27 cellular contexts compared by ENCODE assay signal in genomic region chr3:93867425-93867824, GRCh38.
DNase-seq lines count a peak whose midpoint lies in the region; ATAC-seq and TF ChIP-seq lines count a peak whose summit lies in the region.
"Had no signal": no experiment of that assay in that cellular context is flagged by ENCODE, and none has a peak within 500 bp of the region (broad histone marks: within the 10 kb centered on the region; RNA-seq: fewer than 3 reads in every experiment).

No MANE protein-coding gene starts in this region.

- peak overlapping the region; percentile 34 for H4K91ac ChIP-seq in mesenchymal stem cell (ENCODE audit: low read length)

- no peaks in the 10 kb centered on the region for H3F3A ChIP-seq in GM23338 (replicated peaks; ENCODE audit: low read depth)

- peak; percentile 37 to 41 for TF ChIP-seq CTCF in GM23338 (conservative IDR thresholded peaks at IDR 0.05; ENCODE audit: low read depth in 2 of 2)

- no peak overlapping the region for H4K8ac ChIP-seq in mesenchymal stem cell (ENCODE audit: low read length)

- H3K27me3 Mint-ChIP-seq in GM23338 (ENCODE audit: insufficient read depth, low read depth, poor library complexity), result peaks cover 2% of the 10 kb centered on the region
- H3K27me3 Mint-ChIP-seq in activated CD4-positive, alpha-beta T cell treated with anti-CD3 and anti-CD28 coated beads for 36 hours, result no peaks in the 10 kb centered on the region
- H3K27me3 Mint-ChIP-seq: activated naive CD8-positive, alpha-beta T cell treated with anti-CD3 and anti-CD28 coated beads, Interleukin-2, amount 10 ng/mL, durations not matched to agents 7 days and 5 days; progenitor cell of endocrine pancreas had no signal

- no peak overlapping the region for H3K9ac ChIP-seq in mesenchymal stem cell (ENCODE audit: low read length)
- H3K9ac ChIP-seq: BLaER1, neural progenitor cell had no signal

- H3K9me3 ChIP-seq in mesenchymal stem cell (ENCODE audit: control insufficient read depth, low read length), result no peaks in the 10 kb centered on the region
- H3K9me3 ChIP-seq: BLaER1, left lung, right lobe of liver, stomach had no signal

- ATAC-seq in GM23338, result no peak
- ATAC-seq in GM21423 (IDR thresholded peaks at IDR 0.05; ENCODE audit: unreplicated experiment), result no peak
- ATAC-seq in activated CD4-positive, alpha-beta T cell treated with anti-CD3 and anti-CD28 coated beads for 36 hours, result no peak
- no peak for ATAC-seq in HG03378 (IDR thresholded peaks at IDR 0.05; ENCODE audit: unreplicated experiment)
- ATAC-seq: activated CD4-positive, CD25-positive, alpha-beta regulatory T cell treated with anti-CD3 and anti-CD28 coated beads, Interleukin-2, amount 50 U/mL, for 24 hours; left lung; right lobe of liver had no signal

- H3K79me2 ChIP-seq in GM23338 (replicated peaks; ENCODE audit: insufficient read depth), result no peaks in the 10 kb centered on the region

- no peak overlapping the region for H2AFZ ChIP-seq in GM23338
- no peak overlapping the region for H2AFZ ChIP-seq in mesenchymal stem cell (ENCODE audit: low read depth, low read length)
- H2AFZ ChIP-seq: neural progenitor cell had no signal

- DNase-seq in GM23338 (ENCODE audit: low spot score) (peak; percentile 8), LHCN-M2 (ENCODE audit: low read depth) (peak; percentile 16), UCSD-AML1 (lab: John Stamatoyannopoulos, UW; ENCODE audit: unreplicated experiment) (peak; percentile 7), mesenchymal stem cell (no peak)
- no peak for DNase-seq in activated CD4-positive, alpha-beta T cell treated with anti-CD3 and anti-CD28 coated beads for 36 hours
- DNase-seq: activated CD4-positive, alpha-beta T cell treated with anti-CD3 and anti-CD28 coated beads, Interleukin-2, amount 50 U/mL, for 48 hours; activated gamma-delta T cell treated with Interleukin-2 at 50 U/mL for 16 hours; activated naive CD8-positive, alpha-beta T cell treated with anti-CD3 and anti-CD28 coated beads, Interleukin-2, amount 10 ng/mL, durations not matched to agents 7 days and 5 days; activated T-cell treated with anti-CD3 and anti-CD28 coated beads, Interleukin-2, amount 50 U/mL, for 48 hours; aorta; DMS153; effector CD8-positive, alpha-beta T cell; Kasumi-1; left lung; NCI-H1048; NCI-H1694 treated with DMSO at 0.1 percent for 48 hours; right lobe of liver; stimulated activated CD4-positive, alpha-beta T cell treated with anti-CD3 and anti-CD28 coated beads, Interleukin-2, amount 100 ng/mL, for 48 hours; stomach had no signal

- no peak overlapping the region for H3K4me3 Mint-ChIP-seq in GM23338
- H3K4me3 Mint-ChIP-seq in activated CD4-positive, alpha-beta T cell treated with anti-CD3 and anti-CD28 coated beads for 36 hours, result no peak overlapping the region
- H3K4me3 Mint-ChIP-seq: activated naive CD8-positive, alpha-beta T cell treated with anti-CD3 and anti-CD28 coated beads, Interleukin-2, amount 10 ng/mL, durations not matched to agents 7 days and 5 days; neural progenitor cell; T-helper 1 cell treated with Interleukin-12 subunit alpha and Interleukin-12 subunit beta and Interleukin-4 antibody, amounts not matched to agents 30 μg/mL and 1 μg/mL, for 36 hours had no signal

- POLR2A ChIA-PET in activated CD4-positive, alpha-beta T cell treated with anti-CD3 and anti-CD28 coated beads for 36 hours (lab: Charles Lee), result no interaction called here

- H3K27ac ChIP-seq in GM23338 (ENCODE audit: low read depth) (no peak overlapping the region), mesenchymal stem cell (ENCODE audit: low read length, poor library complexity, severe bottlenecking) (no peak overlapping the region)
- H3K27ac ChIP-seq: BLaER1, left lung, neural progenitor cell, right lobe of liver, SK-N-MC, stomach had no signal

- no peak overlapping the region for H3K4me3 ChIP-seq in GM23338
- no peak overlapping the region for H3K4me3 ChIP-seq in mesenchymal stem cell (ENCODE audit: insufficient read depth in 1 of 2, low read depth in 1 of 2, low read length in 2 of 2)
- H3K4me3 ChIP-seq: BLaER1, left lung, neural progenitor cell, right lobe of liver, SK-N-MC, stomach had no signal

- H2BK12ac ChIP-seq in mesenchymal stem cell (ENCODE audit: low read length in 2 of 2), result no peak overlapping the region

- intact Hi-C loops in activated CD4-positive, alpha-beta T cell treated with anti-CD3 and anti-CD28 coated beads for 36 hours (cut with DNase I, micrococcal nuclease), result no loop called here

- no peak overlapping the region for H3K4ac ChIP-seq in mesenchymal stem cell (ENCODE audit: low read depth in 1 of 2, low read length in 2 of 2)

- peaks cover 38% of the 10 kb centered on the region for H3K36me3 Mint-ChIP-seq in GM23338 (ENCODE audit: low read depth)
- H3K36me3 Mint-ChIP-seq in activated CD4-positive, alpha-beta T cell treated with anti-CD3 and anti-CD28 coated beads for 36 hours (ENCODE audit: low read depth), result no peaks in the 10 kb centered on the region
- H3K36me3 Mint-ChIP-seq: activated naive CD8-positive, alpha-beta T cell treated with anti-CD3 and anti-CD28 coated beads, Interleukin-2, amount 10 ng/mL, durations not matched to agents 7 days and 5 days; neural progenitor cell had no signal

- no peaks in the 10 kb centered on the region for H3K27me3 ChIP-seq in GM23338 (ENCODE audit: insufficient read depth)
- no peaks in the 10 kb centered on the region for H3K27me3 ChIP-seq in mesenchymal stem cell (ENCODE audit: control insufficient read depth in 1 of 2, insufficient read depth in 1 of 2, low read length in 2 of 2)
- H3K27me3 ChIP-seq: BLaER1, left lung, neural progenitor cell, right lobe of liver, stomach had no signal

- no peak overlapping the region for H2AK5ac ChIP-seq in mesenchymal stem cell (ENCODE audit: low read length, severe bottlenecking)

- H3K4me1 ChIP-seq in GM23338 (ENCODE audit: insufficient read depth) (no peaks in the 10 kb centered on the region), mesenchymal stem cell (ENCODE audit: control insufficient read depth, insufficient read depth, low read depth, low read length) (no peaks in the 10 kb centered on the region)
- H3K4me1 ChIP-seq: BLaER1, left lung, neural progenitor cell, right lobe of liver, stomach had no signal

- H3K36me3 ChIP-seq in GM23338 (ENCODE audit: insufficient read depth) (no peaks in the 10 kb centered on the region), mesenchymal stem cell (ENCODE audit: control insufficient read depth in 1 of 2, insufficient read depth in 2 of 2, low read depth in 1 of 2, low read length in 2 of 2) (no peaks in the 10 kb centered on the region)
- H3K36me3 ChIP-seq: BLaER1, left lung, neural progenitor cell, right lobe of liver, stomach had no signal

- H3K14ac ChIP-seq in mesenchymal stem cell (ENCODE audit: low read length in 2 of 2), result no peak overlapping the region

- H3K18ac ChIP-seq in mesenchymal stem cell (ENCODE audit: low read depth in 1 of 2, low read length in 2 of 2), result no peak overlapping the region

- 0 out of 2 replicates have a peak, but pooled peaks cover 3% of the 10 kb centered on the region for H3K9me2 ChIP-seq in GM23338 (ENCODE audit: insufficient read depth)

- H3K9me3 Mint-ChIP-seq in GM23338, result peaks cover 91% of the 10 kb centered on the region
- H3K9me3 Mint-ChIP-seq in activated CD4-positive, alpha-beta T cell treated with anti-CD3 and anti-CD28 coated beads for 36 hours (ENCODE audit: low read depth), result no peaks in the 10 kb centered on the region
- H3K9me3 Mint-ChIP-seq: activated naive CD8-positive, alpha-beta T cell treated with anti-CD3 and anti-CD28 coated beads, Interleukin-2, amount 10 ng/mL, durations not matched to agents 7 days and 5 days; neural progenitor cell; T-helper 1 cell treated with Interleukin-12 subunit alpha and Interleukin-12 subunit beta and Interleukin-4 antibody, amounts not matched to agents 30 μg/mL and 1 μg/mL, for 36 hours had no signal

- H2BK15ac ChIP-seq in mesenchymal stem cell (ENCODE audit: low read depth, poor library complexity, severe bottlenecking), result no peak overlapping the region

- CTCF ChIA-PET in activated CD4-positive, alpha-beta T cell treated with anti-CD3 and anti-CD28 coated beads for 36 hours (lab: Charles Lee), result no interaction called here

- H3K79me1 ChIP-seq in mesenchymal stem cell (replicated peaks; ENCODE audit: low read length, poor library complexity, severe bottlenecking), result no peaks in the 10 kb centered on the region

- H4K20me1 ChIP-seq in GM23338 (replicated peaks; ENCODE audit: insufficient read depth), result no peaks in the 10 kb centered on the region
- H4K20me1 ChIP-seq: BLaER1 had no signal

- H3K23ac ChIP-seq in mesenchymal stem cell (ENCODE audit: low read length in 2 of 2), result no peak overlapping the region

- no peak overlapping the region for H2BK5ac ChIP-seq in mesenchymal stem cell (ENCODE audit: low read depth, low read length, poor library complexity, severe bottlenecking)

- no peak overlapping the region for H3K27ac Mint-ChIP-seq in GM23338
- H3K27ac Mint-ChIP-seq in activated CD4-positive, alpha-beta T cell treated with anti-CD3 and anti-CD28 coated beads for 36 hours, result no peak overlapping the region
- H3K27ac Mint-ChIP-seq: activated naive CD8-positive, alpha-beta T cell treated with anti-CD3 and anti-CD28 coated beads, Interleukin-2, amount 10 ng/mL, durations not matched to agents 7 days and 5 days; neural progenitor cell; progenitor cell of endocrine pancreas; T-helper 1 cell treated with Interleukin-12 subunit alpha and Interleukin-12 subunit beta and Interleukin-4 antibody, amounts not matched to agents 30 μg/mL and 1 μg/mL, for 36 hours had no signal

- no peaks in the 10 kb centered on the region for H3K4me1 Mint-ChIP-seq in GM23338
- H3K4me1 Mint-ChIP-seq in activated CD4-positive, alpha-beta T cell treated with anti-CD3 and anti-CD28 coated beads for 36 hours, result no peaks in the 10 kb centered on the region
- H3K4me1 Mint-ChIP-seq: activated naive CD8-positive, alpha-beta T cell treated with anti-CD3 and anti-CD28 coated beads, Interleukin-2, amount 10 ng/mL, durations not matched to agents 7 days and 5 days; neural progenitor cell had no signal

- H2BK120ac ChIP-seq in mesenchymal stem cell (ENCODE audit: low read depth, low read length), result no peak overlapping the region

- no peak overlapping the region for H3K4me2 ChIP-seq in GM23338
- H3K4me2 ChIP-seq in mesenchymal stem cell (ENCODE audit: low read length, poor library complexity, severe bottlenecking), result no peak overlapping the region
- H3K4me2 ChIP-seq: BLaER1, neural progenitor cell had no signal

TF ChIP-seq in GM23338, 12 proteins besides CTCF, POLR2A, EP300 and RAD21 (continues in another document):
- TF ChIP-seq NANOG (IDR thresholded peaks at IDR 0.05; ENCODE audit: borderline replicate concordance) (no peak), EZH2phosphoT487 (IDR thresholded peaks at IDR 0.05; ENCODE audit: unreplicated experiment) (no peak)

Comparison
In these comparisons a context has a peak if more than half of its experiments do, and no peak if none do; other contexts are left out.
1. DNase-seq: peak in GM23338 (single experiment), LHCN-M2 (single experiment) and UCSD-AML1 (single experiment); none in mesenchymal stem cell (single experiment) and activated CD4-positive, alpha-beta T cell treated with anti-CD3 and anti-CD28 coated beads for 36 hours (single experiment).